ENCODE assay signal across 17 cellular contexts in genomic region chr6:76124010-76124409, GRCh38. TPM values are rescaled to one million over a fixed set of nuclear protein-coding genes. Genes with fewer than 3 reads are reported as not detected.
DNase-seq lines count a peak whose midpoint lies in the region; TF ChIP-seq lines count a peak whose summit lies in the region.
"Had no signal": no experiment of that assay in that cellular context is flagged by ENCODE, and none has a peak within 500 bp of the region (broad histone marks: within the 10 kb centered on the region; RNA-seq: fewer than 3 reads in every experiment).

No MANE protein-coding gene starts in this region.

- H3K4me1 Mint-ChIP-seq in progenitor cell of endocrine pancreas (ENCODE audit: low read depth), result peaks cover 21% of the 10 kb centered on the region
- no peaks in the 10 kb centered on the region for H3K4me1 Mint-ChIP-seq in CD8-positive, alpha-beta memory T cell
- H3K4me1 Mint-ChIP-seq: CD4-positive, alpha-beta memory T cell had no signal

- H3K4me3 ChIP-seq in CD8-positive, alpha-beta memory T cell (ENCODE audit: low read length), result no peak overlapping the region
- H3K4me3 ChIP-seq: A549 had no signal

- no peaks in the 10 kb centered on the region for H3K9me3 ChIP-seq in CD8-positive, alpha-beta memory T cell (ENCODE audit: low read length)
- H3K9me3 ChIP-seq: A549, BE2C had no signal

- peak overlapping the region; percentile 53 for H3K27ac Mint-ChIP-seq in progenitor cell of endocrine pancreas
- H3K27ac Mint-ChIP-seq in CD8-positive, alpha-beta memory T cell, result no peak overlapping the region
- H3K27ac Mint-ChIP-seq: CD4-positive, alpha-beta memory T cell; HFFc6 had no signal

- H3K36me3 ChIP-seq in CD8-positive, alpha-beta memory T cell (ENCODE audit: insufficient read depth, low read length), result no peaks in the 10 kb centered on the region
- H3K36me3 ChIP-seq: BE2C had no signal

- CTCF ChIA-PET in CD8-positive, alpha-beta memory T cell (lab: Charles Lee), result no interaction called here

- H3K27me3 Mint-ChIP-seq in progenitor cell of endocrine pancreas, result no peaks in the 10 kb centered on the region
- no peaks in the 10 kb centered on the region for H3K27me3 Mint-ChIP-seq in CD8-positive, alpha-beta memory T cell
- H3K27me3 Mint-ChIP-seq: CD4-positive, alpha-beta memory T cell had no signal

- H3K27ac ChIP-seq in CD8-positive, alpha-beta memory T cell (ENCODE audit: low read depth, low read length), result no peak overlapping the region
- H3K27ac ChIP-seq: A549, C4-2B had no signal

- TF ChIP-seq CTCF in progenitor cell of endocrine pancreas (IDR thresholded peaks at IDR 0.05; ENCODE audit: unreplicated experiment), result no peak

- H3K9me3 Mint-ChIP-seq in progenitor cell of endocrine pancreas (ENCODE audit: low read depth), result peaks cover 11% of the 10 kb centered on the region
- H3K9me3 Mint-ChIP-seq in CD8-positive, alpha-beta memory T cell, result peaks cover 1 to 8% (median 3%) of the 10 kb centered on the region in 5 donors

- POLR2A ChIA-PET in CD8-positive, alpha-beta memory T cell (lab: Charles Lee), result no interaction called here

- peak; percentile 71 for DNase-seq in DMS53 (lab: John Stamatoyannopoulos, UW)
- DNase-seq in NCI-H146 (lab: John Stamatoyannopoulos, UW), result peak; percentile 93
- peak; percentile 82 for DNase-seq in NCI-H774 (lab: John Stamatoyannopoulos, UW)
- no peak for DNase-seq in progenitor cell of endocrine pancreas (ENCODE audit: low spot score, unreplicated experiment)
- no peak for DNase-seq in CD8-positive, alpha-beta memory T cell
- DNase-seq in posterior vena cava (ENCODE audit: low spot score), result no peak
- no peak for DNase-seq in NCI-H524 treated with DMSO at 0.1 percent for 48 hours (lab: John Stamatoyannopoulos, UW)
- DNase-seq: BE2C; CD4-positive, alpha-beta memory T cell; COR-L47; DMS153; GF-D8; HCEC 1CT; HFFc6 had no signal

- no peak overlapping the region for H3K4me3 Mint-ChIP-seq in progenitor cell of endocrine pancreas (ENCODE audit: low read depth)
- H3K4me3 Mint-ChIP-seq in CD8-positive, alpha-beta memory T cell, result no peak overlapping the region
- H3K4me3 Mint-ChIP-seq: CD4-positive, alpha-beta memory T cell; HFFc6 had no signal

- no peaks in the 10 kb centered on the region for H3K27me3 ChIP-seq in CD8-positive, alpha-beta memory T cell (ENCODE audit: insufficient read depth, low read length, poor library complexity, severe bottlenecking)
- H3K27me3 ChIP-seq: BE2C had no signal

- no peaks in the 10 kb centered on the region for H3K4me1 ChIP-seq in CD8-positive, alpha-beta memory T cell (ENCODE audit: insufficient read depth, low read length)
- H3K4me1 ChIP-seq: A549, BE2C had no signal

- peaks cover 2% of the 10 kb centered on the region for H3K36me3 Mint-ChIP-seq in progenitor cell of endocrine pancreas (ENCODE audit: insufficient read depth)
- no peaks in the 10 kb centered on the region for H3K36me3 Mint-ChIP-seq in CD8-positive, alpha-beta memory T cell
- H3K36me3 Mint-ChIP-seq: CD4-positive, alpha-beta memory T cell had no signal

- intact Hi-C loops in posterior vena cava (cut with DNase I), result no loop called here

RNA-seq across cellular contexts. Expression of gene IMPG1, which starts 51.5 kb away (rescaled TPM):
- total RNA-seq in progenitor cell of endocrine pancreas (not detected in 2 replicates), posterior vena cava (not detected)
- not detected for total RNA-seq in CD8-positive, alpha-beta memory T cell
- polyA plus RNA-seq in CD8-positive, alpha-beta memory T cell, result not detected
- total RNA-seq: CD4-positive, alpha-beta memory T cell; HFFc6 had no signal
- polyA plus RNA-seq: A549; AG04450; CD4-positive, alpha-beta memory T cell had no signal

Comparison
In these comparisons a context has a peak if more than half of its experiments do, and no peak if none do; other contexts are left out.
1. DNase-seq: peak in DMS53 (single experiment), NCI-H146 (single experiment) and NCI-H774 (single experiment); none in progenitor cell of endocrine pancreas (single experiment), CD8-positive, alpha-beta memory T cell (0 of 5), posterior vena cava (single experiment) and NCI-H524 treated with DMSO at 0.1 percent for 48 hours (single experiment).